13 cellular contexts compared by ENCODE assay signal in genomic region chr5:88555658-88556057, GRCh38.
DNase-seq lines count a peak whose midpoint lies in the region; ATAC-seq lines count a peak whose summit lies in the region.
"Had no signal": no experiment of that assay in that cellular context is flagged by ENCODE, and none has a peak within 500 bp of the region (broad histone marks: within the 10 kb centered on the region; RNA-seq: fewer than 3 reads in every experiment).

No MANE protein-coding gene starts in this region.

- DNase-seq in NCI-H1417 (lab: John Stamatoyannopoulos, UW) (peak; percentile 1 to 38 (median 10)), NCI-H1417 treated with DMSO at 0.1 percent for 48 hours (lab: John Stamatoyannopoulos, UW) (no peak), NCI-H2227 treated with DMSO at 0.1 percent for 48 hours (lab: John Stamatoyannopoulos, UW) (peak; percentile 7), astrocyte of the hippocampus (ENCODE audit: low read depth, low spot score) (peak; percentile 85), retina (peak; percentile 87), NCI-H1436 treated with DMSO at 0.1 percent for 48 hours (lab: John Stamatoyannopoulos, UW) (no peak), SW 1271 (lab: John Stamatoyannopoulos, UW) (no peak)
- DNase-seq: activated CD4-positive, alpha-beta T cell treated with anti-CD3 and anti-CD28 coated beads, Interleukin-2, amount 50 U/mL, for 48 hours; activated naive CD4-positive, alpha-beta T cell treated with anti-CD3 and anti-CD28 coated beads for 36 hours; left colon; stimulated activated CD4-positive, alpha-beta T cell treated with anti-CD3 and anti-CD28 coated beads, Interleukin-4, amount 100 ng/mL, for 4 hours had no signal

- ATAC-seq in HG03045 (IDR thresholded peaks at IDR 0.05; ENCODE audit: unreplicated experiment), result no peak
- ATAC-seq: A549, left colon had no signal

Comparison
In these comparisons a context has a peak if more than half of its experiments do, and no peak if none do; other contexts are left out.
1. DNase-seq: peak in NCI-H1417 (3 of 3), NCI-H2227 treated with DMSO at 0.1 percent for 48 hours (single experiment), astrocyte of the hippocampus (single experiment) and retina (single experiment); none in NCI-H1417 treated with DMSO at 0.1 percent for 48 hours (single experiment), NCI-H1436 treated with DMSO at 0.1 percent for 48 hours (single experiment) and SW 1271 (0 of 2).